In the genomic region with DNA sequence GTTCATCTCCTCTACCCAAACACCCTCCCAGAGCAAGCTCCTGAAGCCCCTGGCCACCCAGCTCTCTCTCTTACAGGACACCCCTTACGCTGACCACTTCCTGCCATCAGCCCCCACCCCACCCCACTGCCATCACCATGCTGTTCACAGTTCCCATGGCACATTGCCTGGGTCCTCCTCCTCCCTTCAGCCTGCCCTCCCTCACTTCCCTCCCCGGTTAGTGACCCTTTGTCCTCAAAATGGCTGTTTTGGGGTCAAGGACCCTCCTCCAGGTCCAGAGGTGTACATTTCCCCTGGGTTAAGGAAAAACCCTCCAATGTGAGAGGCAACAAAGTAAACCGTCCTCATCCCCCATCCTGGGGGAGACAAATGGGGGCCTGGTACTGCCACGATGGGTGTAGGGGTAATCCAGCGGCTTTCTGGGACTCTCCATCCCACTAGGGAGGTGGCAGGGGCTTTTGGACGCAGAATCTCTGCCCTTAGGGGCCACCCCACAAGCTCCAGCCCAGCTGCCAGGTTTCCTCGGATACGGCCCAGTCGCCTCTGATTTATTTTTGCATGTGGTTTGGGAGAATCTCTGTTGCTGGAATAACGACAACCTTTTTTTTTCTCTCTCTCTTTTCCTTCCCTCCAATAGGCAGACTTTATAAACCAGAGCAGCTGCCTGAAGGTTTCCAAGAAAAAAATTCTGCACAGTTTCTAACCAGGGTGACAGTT, we compare ENCODE assay signal across 2 cellular contexts.
TF ChIP-seq lines count a peak whose summit lies in the region.

No MANE protein-coding gene starts in this region.

TF ChIP-seq in SK-N-SH, 30 proteins besides CTCF, POLR2A, EP300 and RAD21 (continued from another document):
- no peak for TF ChIP-seq EZH2phosphoT487 (IDR thresholded peaks at IDR 0.05; ENCODE audit: borderline replicate concordance, low read depth)
- TF ChIP-seq, protein P1, sequence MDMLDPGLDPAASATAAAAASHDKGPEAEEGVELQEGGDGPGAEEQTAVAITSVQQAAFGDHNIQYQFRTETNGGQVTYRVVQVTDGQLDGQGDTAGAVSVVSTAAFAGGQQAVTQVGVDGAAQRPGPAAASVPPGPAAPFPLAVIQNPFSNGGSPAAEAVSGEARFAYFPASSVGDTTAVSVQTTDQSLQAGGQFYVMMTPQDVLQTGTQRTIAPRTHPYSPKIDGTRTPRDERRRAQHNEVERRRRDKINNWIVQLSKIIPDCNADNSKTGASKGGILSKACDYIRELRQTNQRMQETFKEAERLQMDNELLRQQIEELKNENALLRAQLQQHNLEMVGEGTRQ (IDR thresholded peaks at IDR 0.05; ENCODE audit: borderline replicate concordance, low read depth, low read length): no peak

TF ChIP-seq in SK-N-SH treated with all-trans-retinoic acid at 6 μM for 48 hours, 23 proteins besides CTCF, POLR2A, EP300 and RAD21 (continued from another document):
- TF ChIP-seq, protein P2, sequence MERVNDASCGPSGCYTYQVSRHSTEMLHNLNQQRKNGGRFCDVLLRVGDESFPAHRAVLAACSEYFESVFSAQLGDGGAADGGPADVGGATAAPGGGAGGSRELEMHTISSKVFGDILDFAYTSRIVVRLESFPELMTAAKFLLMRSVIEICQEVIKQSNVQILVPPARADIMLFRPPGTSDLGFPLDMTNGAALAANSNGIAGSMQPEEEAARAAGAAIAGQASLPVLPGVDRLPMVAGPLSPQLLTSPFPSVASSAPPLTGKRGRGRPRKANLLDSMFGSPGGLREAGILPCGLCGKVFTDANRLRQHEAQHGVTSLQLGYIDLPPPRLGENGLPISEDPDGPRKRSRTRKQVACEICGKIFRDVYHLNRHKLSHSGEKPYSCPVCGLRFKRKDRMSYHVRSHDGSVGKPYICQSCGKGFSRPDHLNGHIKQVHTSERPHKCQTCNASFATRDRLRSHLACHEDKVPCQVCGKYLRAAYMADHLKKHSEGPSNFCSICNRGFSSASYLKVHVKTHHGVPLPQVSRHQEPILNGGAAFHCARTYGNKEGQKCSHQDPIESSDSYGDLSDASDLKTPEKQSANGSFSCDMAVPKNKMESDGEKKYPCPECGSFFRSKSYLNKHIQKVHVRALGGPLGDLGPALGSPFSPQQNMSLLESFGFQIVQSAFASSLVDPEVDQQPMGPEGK (CRISPR knock-in tag; IDR thresholded peaks at IDR 0.05; ENCODE audit: borderline replicate concordance): no peak
- TF ChIP-seq ZFP3 (CRISPR knock-in tag; IDR thresholded peaks at IDR 0.05) (no peak), PPARA (CRISPR knock-in tag; IDR thresholded peaks at IDR 0.05; ENCODE audit: borderline replicate concordance) (no peak), CSDC2 (CRISPR knock-in tag; IDR thresholded peaks at IDR 0.05) (no peak), SNAI2 (CRISPR knock-in tag; IDR thresholded peaks at IDR 0.05) (no peak), TCF4 (CRISPR knock-in tag; IDR thresholded peaks at IDR 0.05; ENCODE audit: borderline replicate concordance) (no peak)
- TF ChIP-seq, protein P3, sequence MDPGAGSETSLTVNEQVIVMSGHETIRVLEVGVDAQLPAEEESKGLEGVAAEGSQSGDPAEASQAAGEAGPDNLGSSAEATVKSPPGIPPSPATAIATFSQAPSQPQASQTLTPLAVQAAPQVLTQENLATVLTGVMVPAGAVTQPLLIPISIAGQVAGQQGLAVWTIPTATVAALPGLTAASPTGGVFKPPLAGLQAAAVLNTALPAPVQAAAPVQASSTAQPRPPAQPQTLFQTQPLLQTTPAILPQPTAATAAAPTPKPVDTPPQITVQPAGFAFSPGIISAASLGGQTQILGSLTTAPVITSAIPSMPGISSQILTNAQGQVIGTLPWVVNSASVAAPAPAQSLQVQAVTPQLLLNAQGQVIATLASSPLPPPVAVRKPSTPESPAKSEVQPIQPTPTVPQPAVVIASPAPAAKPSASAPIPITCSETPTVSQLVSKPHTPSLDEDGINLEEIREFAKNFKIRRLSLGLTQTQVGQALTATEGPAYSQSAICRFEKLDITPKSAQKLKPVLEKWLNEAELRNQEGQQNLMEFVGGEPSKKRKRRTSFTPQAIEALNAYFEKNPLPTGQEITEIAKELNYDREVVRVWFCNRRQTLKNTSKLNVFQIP (CRISPR knock-in tag; IDR thresholded peaks at IDR 0.05; ENCODE audit: borderline replicate concordance, low read depth): no peak
- TF ChIP-seq, protein P4, sequence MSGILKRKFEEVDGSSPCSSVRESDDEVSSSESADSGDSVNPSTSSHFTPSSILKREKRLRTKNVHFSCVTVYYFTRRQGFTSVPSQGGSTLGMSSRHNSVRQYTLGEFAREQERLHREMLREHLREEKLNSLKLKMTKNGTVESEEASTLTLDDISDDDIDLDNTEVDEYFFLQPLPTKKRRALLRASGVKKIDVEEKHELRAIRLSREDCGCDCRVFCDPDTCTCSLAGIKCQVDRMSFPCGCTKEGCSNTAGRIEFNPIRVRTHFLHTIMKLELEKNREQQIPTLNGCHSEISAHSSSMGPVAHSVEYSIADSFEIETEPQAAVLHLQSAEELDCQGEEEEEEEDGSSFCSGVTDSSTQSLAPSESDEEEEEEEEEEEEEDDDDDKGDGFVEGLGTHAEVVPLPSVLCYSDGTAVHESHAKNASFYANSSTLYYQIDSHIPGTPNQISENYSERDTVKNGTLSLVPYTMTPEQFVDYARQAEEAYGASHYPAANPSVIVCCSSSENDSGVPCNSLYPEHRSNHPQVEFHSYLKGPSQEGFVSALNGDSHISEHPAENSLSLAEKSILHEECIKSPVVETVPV (CRISPR knock-in tag; IDR thresholded peaks at IDR 0.05): no peak
- TF ChIP-seq, protein P5, sequence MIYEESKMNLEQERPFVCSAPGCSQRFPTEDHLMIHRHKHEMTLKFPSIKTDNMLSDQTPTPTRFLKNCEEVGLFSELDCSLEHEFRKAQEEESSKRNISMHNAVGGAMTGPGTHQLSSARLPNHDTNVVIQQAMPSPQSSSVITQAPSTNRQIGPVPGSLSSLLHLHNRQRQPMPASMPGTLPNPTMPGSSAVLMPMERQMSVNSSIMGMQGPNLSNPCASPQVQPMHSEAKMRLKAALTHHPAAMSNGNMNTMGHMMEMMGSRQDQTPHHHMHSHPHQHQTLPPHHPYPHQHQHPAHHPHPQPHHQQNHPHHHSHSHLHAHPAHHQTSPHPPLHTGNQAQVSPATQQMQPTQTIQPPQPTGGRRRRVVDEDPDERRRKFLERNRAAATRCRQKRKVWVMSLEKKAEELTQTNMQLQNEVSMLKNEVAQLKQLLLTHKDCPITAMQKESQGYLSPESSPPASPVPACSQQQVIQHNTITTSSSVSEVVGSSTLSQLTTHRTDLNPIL (CRISPR knock-in tag; IDR thresholded peaks at IDR 0.05; ENCODE audit: low read depth): no peak
- TF ChIP-seq, protein P6, sequence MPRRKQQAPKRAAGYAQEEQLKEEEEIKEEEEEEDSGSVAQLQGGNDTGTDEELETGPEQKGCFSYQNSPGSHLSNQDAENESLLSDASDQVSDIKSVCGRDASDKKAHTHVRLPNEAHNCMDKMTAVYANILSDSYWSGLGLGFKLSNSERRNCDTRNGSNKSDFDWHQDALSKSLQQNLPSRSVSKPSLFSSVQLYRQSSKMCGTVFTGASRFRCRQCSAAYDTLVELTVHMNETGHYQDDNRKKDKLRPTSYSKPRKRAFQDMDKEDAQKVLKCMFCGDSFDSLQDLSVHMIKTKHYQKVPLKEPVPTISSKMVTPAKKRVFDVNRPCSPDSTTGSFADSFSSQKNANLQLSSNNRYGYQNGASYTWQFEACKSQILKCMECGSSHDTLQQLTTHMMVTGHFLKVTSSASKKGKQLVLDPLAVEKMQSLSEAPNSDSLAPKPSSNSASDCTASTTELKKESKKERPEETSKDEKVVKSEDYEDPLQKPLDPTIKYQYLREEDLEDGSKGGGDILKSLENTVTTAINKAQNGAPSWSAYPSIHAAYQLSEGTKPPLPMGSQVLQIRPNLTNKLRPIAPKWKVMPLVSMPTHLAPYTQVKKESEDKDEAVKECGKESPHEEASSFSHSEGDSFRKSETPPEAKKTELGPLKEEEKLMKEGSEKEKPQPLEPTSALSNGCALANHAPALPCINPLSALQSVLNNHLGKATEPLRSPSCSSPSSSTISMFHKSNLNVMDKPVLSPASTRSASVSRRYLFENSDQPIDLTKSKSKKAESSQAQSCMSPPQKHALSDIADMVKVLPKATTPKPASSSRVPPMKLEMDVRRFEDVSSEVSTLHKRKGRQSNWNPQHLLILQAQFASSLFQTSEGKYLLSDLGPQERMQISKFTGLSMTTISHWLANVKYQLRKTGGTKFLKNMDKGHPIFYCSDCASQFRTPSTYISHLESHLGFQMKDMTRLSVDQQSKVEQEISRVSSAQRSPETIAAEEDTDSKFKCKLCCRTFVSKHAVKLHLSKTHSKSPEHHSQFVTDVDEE (CRISPR knock-in tag; IDR thresholded peaks at IDR 0.05): no peak
